In the genomic region with DNA sequence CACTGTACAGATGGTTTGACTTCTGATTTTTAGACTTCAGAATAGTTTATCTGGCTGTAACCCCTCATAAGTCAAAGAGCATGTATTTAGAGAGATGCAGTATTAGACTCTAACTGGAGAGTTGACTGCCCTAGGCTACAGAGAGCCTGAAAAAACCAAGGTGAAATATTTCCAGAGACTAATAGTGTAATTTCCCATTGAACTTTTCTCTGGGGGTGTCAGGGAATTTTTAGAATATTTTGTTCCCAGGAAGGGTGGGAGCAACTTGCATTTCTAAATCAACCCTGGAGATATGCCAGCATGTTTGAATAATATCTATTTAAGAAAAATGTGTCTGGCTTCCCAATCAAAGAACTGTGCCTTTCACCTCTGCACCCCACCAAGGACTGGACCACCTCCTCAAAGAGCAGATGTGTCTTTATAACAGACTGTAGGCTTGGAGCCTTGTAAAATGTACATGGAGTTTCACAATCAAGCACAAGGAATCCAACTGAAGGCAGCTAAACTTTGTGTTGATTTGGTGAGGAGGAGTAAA, we compare ENCODE assay signal across 13 cellular contexts. TPM values are rescaled to one million over a fixed set of nuclear protein-coding genes. Genes with fewer than 3 reads are reported as not detected.
DNase-seq lines count a peak whose midpoint lies in the region; ATAC-seq, FAIRE-seq and TF ChIP-seq lines count a peak whose summit lies in the region.
"Had no signal": no experiment of that assay in that cellular context is flagged by ENCODE, and none has a peak within 500 bp of the region (broad histone marks: within the 10 kb centered on the region; RNA-seq: fewer than 3 reads in every experiment).

No MANE protein-coding gene starts in this region.

- CTCF ChIA-PET in BJ (lab: Yijun Ruan, JAX), result no interaction called here

- H3K36me3 ChIP-seq in BJ (ENCODE audit: control insufficient read depth, insufficient read depth, low read length) (no peaks in the 10 kb centered on the region), fibroblast of lung (ENCODE audit: control insufficient read depth, insufficient read depth, low read length) (no peaks in the 10 kb centered on the region), pancreas (no peaks in the 10 kb centered on the region)
- H3K36me3 ChIP-seq: cardiac muscle cell had no signal

- H3K9ac ChIP-seq in fibroblast of lung (ENCODE audit: insufficient read depth, low read length), result no peak overlapping the region

- no peak for TF ChIP-seq CTCF in BJ (IDR thresholded peaks at IDR 0.05; ENCODE audit: insufficient read depth, low read depth, low read length)
- no peak for TF ChIP-seq CTCF in HL-60 (IDR thresholded peaks at IDR 0.05; ENCODE audit: insufficient read depth, low read length)
- no peak for TF ChIP-seq CTCF in fibroblast of lung (conservative IDR thresholded peaks at IDR 0.05 in 1 of 2, IDR thresholded peaks at IDR 0.05 in 1 of 2; ENCODE audit: low read depth in 1 of 2, low read length in 2 of 2)
- TF ChIP-seq CTCF in pancreas (IDR thresholded peaks at IDR 0.05), result no peak

- ATAC-seq in pancreas (no peak), HG02970 (IDR thresholded peaks at IDR 0.05; ENCODE audit: low FRiP score, unreplicated experiment) (no peak), HG03521 (IDR thresholded peaks at IDR 0.05; ENCODE audit: unreplicated experiment) (no peak)

- H3K27ac ChIP-seq in HL-60 (replicated peaks) (peak overlapping the region; percentile 61), fibroblast of lung (ENCODE audit: insufficient read depth, low read length) (no peak overlapping the region), pancreas (peak overlapping the region in 3 of 4 donors; percentile 86 to 95 (median 90))
- H3K27ac ChIP-seq: RWPE1 had no signal

- POLR2A ChIA-PET in BJ (lab: Charles Lee), result interaction anchor here (0.6 kb wide), 1 partner anchor 223 kb away, joined by 3 read pairs; a partner anchor contains a TSS

- DNase-seq in BJ (ENCODE audit: low read depth) (peak; percentile 38), HL-60 (ENCODE audit: low read depth in 1 of 2, low spot score in 1 of 2) (no peak), fibroblast of lung (ENCODE audit: low read depth in 2 of 2) (peak; percentile 33 to 47), pancreas (no peak), NOMO-1 treated with DMSO at 0.1 percent for 48 hours (lab: John Stamatoyannopoulos, UW; ENCODE audit: unreplicated experiment) (no peak), NCI-H2081 (lab: John Stamatoyannopoulos, UW) (no peak)
- DNase-seq: activated CD4-positive, alpha-beta T cell treated with anti-CD3 and anti-CD28 coated beads, Interleukin-2, amount 10 ng/mL, durations not matched to agents 24 days and 14 days; activated T-cell treated with anti-CD3 and anti-CD28 coated beads for 4 hours; NCI-H2171 had no signal

- H3K27me3 ChIP-seq in BJ (ENCODE audit: control insufficient read depth, insufficient read depth, low read length) (peaks cover 2% of the 10 kb centered on the region; the same call in 1 of the 2 replicates), HL-60 (ENCODE audit: insufficient read depth, poor library complexity, severe bottlenecking) (no peaks in the 10 kb centered on the region), fibroblast of lung (ENCODE audit: control insufficient read depth, insufficient read depth, low read length) (no peaks in the 10 kb centered on the region), pancreas (peaks cover 0 to 5% (median 3%) of the 10 kb centered on the region in 4 donors)

- no peak overlapping the region for H3K4me3 ChIP-seq in BJ (ENCODE audit: low read depth, low read length)
- no peak overlapping the region for H3K4me3 ChIP-seq in HL-60 (replicated peaks; ENCODE audit: insufficient read depth, low read length)
- no peak overlapping the region for H3K4me3 ChIP-seq in fibroblast of lung (replicated peaks in 1 of 4; ENCODE audit: control extremely low read depth in 1 of 4, insufficient read depth in 1 of 4, low read depth in 3 of 4, low read length in 4 of 4)
- peak overlapping the region in 2 of 4 donors; percentile 23 to 42 for H3K4me3 ChIP-seq in pancreas
- H3K4me3 ChIP-seq: cardiac muscle cell had no signal

- H3K9me3 ChIP-seq in fibroblast of lung (ENCODE audit: control insufficient read depth, insufficient read depth, low read depth, low read length), result no peaks in the 10 kb centered on the region
- H3K9me3 ChIP-seq in pancreas, result no peaks in the 10 kb centered on the region

- H3K4me1 ChIP-seq in fibroblast of lung (ENCODE audit: control insufficient read depth, extremely low read depth, insufficient read depth, low read length), result no peaks in the 10 kb centered on the region
- no peaks in the 10 kb centered on the region for H3K4me1 ChIP-seq in pancreas

- H3K4me2 ChIP-seq in fibroblast of lung (ENCODE audit: extremely low read depth, insufficient read depth, low read length), result no peak overlapping the region

- no peak for FAIRE-seq in pancreas (lab: Jason Lieb, UNC)

- intact Hi-C loops in pancreas (cut with DNase I), result no loop called here

- no peaks in the 10 kb centered on the region for H4K20me1 ChIP-seq in fibroblast of lung (ENCODE audit: control insufficient read depth, extremely low read depth, insufficient read depth, low read length)

- no peaks in the 10 kb centered on the region for H3K79me2 ChIP-seq in fibroblast of lung (ENCODE audit: control insufficient read depth, insufficient read depth, low read length)

- no peak overlapping the region for H2AFZ ChIP-seq in fibroblast of lung (ENCODE audit: low read length)

RNA-seq across cellular contexts. Expression of a gene that starts 2.0 kb away (rescaled TPM):
- 8.2 and 15.7 TPM in 2 replicates for polyA plus RNA-seq in BJ (2011; rRNA removed)
- 4.3 and 4.7 TPM in 2 replicates for polyA minus RNA-seq in BJ (2011; rRNA and poly(A)+ RNA removed)
- total RNA-seq in fibroblast of lung, result 7.2 and 9.7 TPM in 2 replicates
- polyA plus RNA-seq in fibroblast of lung, result 9.8 and 9.9 TPM in 2 replicates
- 7.3 and 8.7 TPM in 2 replicates for polyA plus RNA-seq in fibroblast of lung (2012)
- polyA minus RNA-seq in fibroblast of lung (ENCODE audit: low replicate concordance), result 7.5 and 9.6 TPM in 2 replicates
- total RNA-seq in pancreas, result 10 to 100 TPM; 18.7 to 53.3 (median 22.0) TPM
- polyA plus RNA-seq in pancreas, result 10 to 100 TPM; 52.2 to 64.8 TPM

Comparison
In these comparisons a context has a peak if more than half of its experiments do, and no peak if none do; other contexts are left out.
1. DNase-seq: peak in BJ (single experiment) and fibroblast of lung (2 of 2); none in HL-60 (0 of 2), pancreas (0 of 6), NOMO-1 treated with DMSO at 0.1 percent for 48 hours (single experiment) and NCI-H2081 (0 of 2).